ENCODE assay signal across 3 cellular contexts in genomic region chr3:171815977-171816595, GRCh38.
TF ChIP-seq lines count a peak whose summit lies in the region.

No MANE protein-coding gene starts in this region.

TF ChIP-seq in IMR-90, 13 proteins besides CTCF, POLR2A, EP300 and RAD21:
- TF ChIP-seq NFE2L2 (IDR thresholded peaks at IDR 0.05; ENCODE audit: low read depth, low read length) = no peak
- no peak for TF ChIP-seq RCOR1 (IDR thresholded peaks at IDR 0.05; ENCODE audit: insufficient replicate concordance, low read length)
- TF ChIP-seq CEBPB (IDR thresholded peaks at IDR 0.05; ENCODE audit: low read depth, low read length) = no peak
TF ChIP-seq in IMR-90: peak in this region for 0.

TF ChIP-seq in K562, 482 proteins besides CTCF, POLR2A, EP300 and RAD21:
- TF ChIP-seq ARID1B (IDR thresholded peaks at IDR 0.05) = 0 out of 2 replicates have a peak, but pooled peaks have one; percentile 13
- no peak for TF ChIP-seq MLX (CRISPR knock-in tag; conservative IDR thresholded peaks at IDR 0.05)
- peak; percentile 10; the same call in 1 of the 2 replicates for TF ChIP-seq CXXC5 (CRISPR knock-in tag; IDR thresholded peaks at IDR 0.05)
- no peak for TF ChIP-seq MBD2 (IDR thresholded peaks at IDR 0.05; ENCODE audit: borderline replicate concordance, low read depth)

TF ChIP-seq in SK-N-SH, 30 proteins besides CTCF, POLR2A, EP300 and RAD21:
- TF ChIP-seq TEAD4 (IDR thresholded peaks at IDR 0.05; ENCODE audit: borderline replicate concordance, insufficient read depth) = no peak
- TF ChIP-seq POLR2AphosphoS5 (IDR thresholded peaks at IDR 0.05; ENCODE audit: low read depth, low read length) = no peak
- TF ChIP-seq MXI1 (IDR thresholded peaks at IDR 0.05; ENCODE audit: low read depth, low read length) = no peak
- TF ChIP-seq IRF3 (IDR thresholded peaks at IDR 0.05; ENCODE audit: low read depth, low read length) = no peak
- no peak for TF ChIP-seq REST (IDR thresholded peaks at IDR 0.05; ENCODE audit: low read depth, low read length)
- TF ChIP-seq FOXJ3 (CRISPR knock-in tag; IDR thresholded peaks at IDR 0.05) = no peak
- no peak for TF ChIP-seq TCF12 (IDR thresholded peaks at IDR 0.05)
